In the genomic region with DNA sequence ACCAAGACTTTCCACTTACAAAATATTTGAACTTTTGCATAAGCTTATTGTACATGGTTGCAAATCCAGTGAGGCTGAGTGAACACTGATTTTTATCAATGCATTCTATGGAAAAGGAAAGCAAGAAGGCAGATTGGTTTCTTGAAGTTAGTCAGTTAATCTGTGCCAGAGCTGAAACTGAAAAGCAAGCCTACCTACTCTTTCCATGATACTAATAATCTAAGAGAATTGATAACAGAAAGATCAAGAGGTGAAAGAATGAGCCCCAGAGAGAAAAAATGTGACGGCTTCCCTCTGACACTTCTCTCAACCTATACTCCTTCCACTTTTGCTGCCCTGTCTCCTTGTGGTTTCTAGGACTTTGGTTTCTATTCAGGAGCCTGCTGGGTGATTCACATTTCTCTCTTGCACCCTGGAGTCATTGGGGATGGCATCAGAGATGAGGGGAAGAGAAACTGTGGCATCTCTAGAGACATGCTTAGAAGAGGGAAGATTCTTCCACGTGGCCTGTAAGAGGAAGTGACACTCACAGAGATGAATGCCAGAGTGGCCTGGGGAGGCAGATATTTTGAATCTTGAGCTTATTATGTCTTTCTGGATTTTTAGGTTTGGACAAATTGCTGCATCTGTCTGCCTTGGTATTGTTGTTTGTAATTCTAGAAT, we compare ENCODE assay signal across 11 cellular contexts.
DNase-seq lines count a peak whose midpoint lies in the region; ATAC-seq and TF ChIP-seq lines count a peak whose summit lies in the region.
"Had no signal": no experiment of that assay in that cellular context is flagged by ENCODE, and none has a peak within 500 bp of the region (broad histone marks: within the 10 kb centered on the region; RNA-seq: fewer than 3 reads in every experiment).

No MANE protein-coding gene starts in this region.

- no peaks in the 10 kb centered on the region for H3F3A ChIP-seq in neural progenitor cell (ENCODE audit: low read depth)

- DNase-seq in nephron progenitor cell = no peak
- no peak for DNase-seq in heart left ventricle
- no peak for DNase-seq in neural progenitor cell (ENCODE audit: low spot score)
- DNase-seq in left ventricle myocardium inferior = no peak
- no peak for DNase-seq in HEK293T (ENCODE audit: extremely low spot score)
- DNase-seq: activated T-cell treated with anti-CD3 and anti-CD28 coated beads, Interleukin-2, amount 50 U/mL, for 72 hours; stimulated activated naive CD8-positive, alpha-beta T cell treated with anti-CD3 and anti-CD28 coated beads, Interleukin-15, Interleukin-2, amounts not matched to agents 100 U/mL and 50 U/mL, for 24 hours had no signal

- no peaks in the 10 kb centered on the region for H3K79me2 ChIP-seq in neural progenitor cell (ENCODE audit: low read depth)

- H3K36me3 Mint-ChIP-seq in nephron progenitor cell (ENCODE audit: low read depth) (peaks cover 11% of the 10 kb centered on the region), neural progenitor cell (no peaks in the 10 kb centered on the region)

- H3K4me1 ChIP-seq in heart left ventricle = no peaks in the 10 kb centered on the region
- no peaks in the 10 kb centered on the region for H3K4me1 ChIP-seq in neural progenitor cell
- no peaks in the 10 kb centered on the region for H3K4me1 ChIP-seq in left ventricle myocardium inferior

- TF ChIP-seq CTCF in nephron progenitor cell (IDR thresholded peaks at IDR 0.05) = no peak
- TF ChIP-seq CTCF in heart left ventricle (IDR thresholded peaks at IDR 0.05) = no peak
- no peak for TF ChIP-seq CTCF in neural progenitor cell (IDR thresholded peaks at IDR 0.05)
- TF ChIP-seq CTCF in left ventricle myocardium inferior (IDR thresholded peaks at IDR 0.05; ENCODE audit: borderline replicate concordance) = no peak

- TF ChIP-seq POLR2A in heart left ventricle (IDR thresholded peaks at IDR 0.05) = no peak

- H3K9me3 Mint-ChIP-seq in nephron progenitor cell (peaks cover 12% of the 10 kb centered on the region), neural progenitor cell (no peaks in the 10 kb centered on the region)
- H3K9me3 Mint-ChIP-seq: activated T-cell treated with anti-CD3 and anti-CD28 coated beads, Interleukin-2, amount 50 U/mL, for 72 hours; dendritic cell treated with granulocyte-macrophage colony-stimulating factor and Interleukin-4, amounts not matched to agents 40 ng/mL and 50 ng/mL, for 4 days had no signal

- ATAC-seq in GM18870 (IDR thresholded peaks at IDR 0.05; ENCODE audit: unreplicated experiment) = peak; percentile 94
- ATAC-seq in HG02610 (IDR thresholded peaks at IDR 0.05; ENCODE audit: unreplicated experiment) = peak; percentile 84
- peak; percentile 41 for ATAC-seq in HG03575 (IDR thresholded peaks at IDR 0.05; ENCODE audit: extremely low read depth, insufficient number of reproducible peaks, low FRiP score, unreplicated experiment)
- no peak for ATAC-seq in heart left ventricle
- ATAC-seq: activated T-cell treated with anti-CD3 and anti-CD28 coated beads, Interleukin-2, amount 50 U/mL, for 72 hours; stimulated activated naive CD8-positive, alpha-beta T cell treated with anti-CD3 and anti-CD28 coated beads, Interleukin-15, Interleukin-2, amounts not matched to agents 100 U/mL and 50 U/mL, for 24 hours had no signal

- H3K4me2 ChIP-seq in neural progenitor cell = no peak overlapping the region

- H3K27me3 Mint-ChIP-seq in nephron progenitor cell (ENCODE audit: low read depth, poor library complexity) = no peaks in the 10 kb centered on the region
- no peaks in the 10 kb centered on the region for H3K27me3 Mint-ChIP-seq in neural progenitor cell (ENCODE audit: insufficient read depth, low read depth)
- H3K27me3 Mint-ChIP-seq: dendritic cell treated with granulocyte-macrophage colony-stimulating factor and Interleukin-4, amounts not matched to agents 40 ng/mL and 50 ng/mL, for 4 days had no signal

- H3K36me3 ChIP-seq in heart left ventricle = no peaks in the 10 kb centered on the region
- H3K36me3 ChIP-seq in neural progenitor cell = no peaks in the 10 kb centered on the region
- no peaks in the 10 kb centered on the region for H3K36me3 ChIP-seq in left ventricle myocardium inferior

- no peaks in the 10 kb centered on the region for H4K20me1 ChIP-seq in neural progenitor cell (ENCODE audit: low read depth)

- H3K4me3 Mint-ChIP-seq in nephron progenitor cell (no peak overlapping the region), neural progenitor cell (no peak overlapping the region)
- H3K4me3 Mint-ChIP-seq: activated T-cell treated with anti-CD3 and anti-CD28 coated beads, Interleukin-2, amount 50 U/mL, for 72 hours; dendritic cell treated with granulocyte-macrophage colony-stimulating factor and Interleukin-4, amounts not matched to agents 40 ng/mL and 50 ng/mL, for 4 days had no signal

- POLR2A ChIA-PET in HEK293T (lab: Yijun Ruan, JAX) = no interaction called here

- CTCF ChIA-PET in HEK293T (lab: Yijun Ruan, JAX) = no interaction called here

- H3K4me1 Mint-ChIP-seq in nephron progenitor cell = peaks cover 13% of the 10 kb centered on the region
- H3K4me1 Mint-ChIP-seq in neural progenitor cell = peaks cover 7% of the 10 kb centered on the region

- peak overlapping the region; percentile 23 for H3K27ac Mint-ChIP-seq in nephron progenitor cell
- H3K27ac Mint-ChIP-seq in neural progenitor cell = no peak overlapping the region
- H3K27ac Mint-ChIP-seq: activated T-cell treated with anti-CD3 and anti-CD28 coated beads, Interleukin-2, amount 50 U/mL, for 72 hours; dendritic cell treated with granulocyte-macrophage colony-stimulating factor and Interleukin-4, amounts not matched to agents 40 ng/mL and 50 ng/mL, for 4 days had no signal

- H3K27me3 ChIP-seq in heart left ventricle (no peaks in the 10 kb centered on the region), neural progenitor cell (no peaks in the 10 kb centered on the region), left ventricle myocardium inferior (ENCODE audit: low read depth) (no peaks in the 10 kb centered on the region)

- intact Hi-C loops in heart left ventricle (cut with DNase I) = no loop called here
- intact Hi-C loops in left ventricle myocardium inferior (cut with micrococcal nuclease) = no loop called here

- no peak overlapping the region for H3K27ac ChIP-seq in heart left ventricle
- H3K27ac ChIP-seq in neural progenitor cell = no peak overlapping the region
- H3K27ac ChIP-seq in left ventricle myocardium inferior (replicated peaks) = no peak overlapping the region

- 30 to 36% (median 32%) methylated on average over 2 of the region's 2 CpGs for WGBS in heart left ventricle, 4 donors

- H2AFZ ChIP-seq in neural progenitor cell (replicated peaks) = no peak overlapping the region

- H3K9me3 ChIP-seq in heart left ventricle = peaks cover 0 to 6% (median 0%) of the 10 kb centered on the region in 12 donors
- H3K9me3 ChIP-seq in neural progenitor cell (ENCODE audit: low read depth) = no peaks in the 10 kb centered on the region
- H3K9me3 ChIP-seq in left ventricle myocardium inferior (replicated peaks) = peaks cover 8% of the 10 kb centered on the region

- no peak overlapping the region for H3K9ac ChIP-seq in neural progenitor cell

- H3K4me3 ChIP-seq in heart left ventricle (no peak overlapping the region), neural progenitor cell (no peak overlapping the region), left ventricle myocardium inferior (no peak overlapping the region)

TF ChIP-seq in HEK293T, 16 proteins besides CTCF, POLR2A, EP300 and RAD21:
- TF ChIP-seq LEF1 (IDR thresholded peaks at IDR 0.05; ENCODE audit: borderline replicate concordance) = no peak
- no peak for TF ChIP-seq HDGF (IDR thresholded peaks at IDR 0.05; ENCODE audit: borderline replicate concordance)
- TF ChIP-seq FOXM1 (IDR thresholded peaks at IDR 0.05; ENCODE audit: borderline replicate concordance) = no peak
- no peak for TF ChIP-seq TARDBP (IDR thresholded peaks at IDR 0.05)
- TF ChIP-seq SP1 (IDR thresholded peaks at IDR 0.05) = no peak
- no peak for TF ChIP-seq CTBP1 (IDR thresholded peaks at IDR 0.05; ENCODE audit: borderline replicate concordance)
- no peak for TF ChIP-seq BHLHE40 (IDR thresholded peaks at IDR 0.05; ENCODE audit: borderline replicate concordance)
- TF ChIP-seq L3MBTL2 (conservative IDR thresholded peaks at IDR 0.05) = no peak
- TF ChIP-seq FOXA1 (IDR thresholded peaks at IDR 0.05) = no peak
- no peak for TF ChIP-seq ZNF384 (IDR thresholded peaks at IDR 0.05)
- TF ChIP-seq SUZ12 (IDR thresholded peaks at IDR 0.05) = no peak
- no peak for TF ChIP-seq NFRKB (IDR thresholded peaks at IDR 0.05)
- no peak for TF ChIP-seq FOXK2 (IDR thresholded peaks at IDR 0.05)
- TF ChIP-seq, protein P1, sequence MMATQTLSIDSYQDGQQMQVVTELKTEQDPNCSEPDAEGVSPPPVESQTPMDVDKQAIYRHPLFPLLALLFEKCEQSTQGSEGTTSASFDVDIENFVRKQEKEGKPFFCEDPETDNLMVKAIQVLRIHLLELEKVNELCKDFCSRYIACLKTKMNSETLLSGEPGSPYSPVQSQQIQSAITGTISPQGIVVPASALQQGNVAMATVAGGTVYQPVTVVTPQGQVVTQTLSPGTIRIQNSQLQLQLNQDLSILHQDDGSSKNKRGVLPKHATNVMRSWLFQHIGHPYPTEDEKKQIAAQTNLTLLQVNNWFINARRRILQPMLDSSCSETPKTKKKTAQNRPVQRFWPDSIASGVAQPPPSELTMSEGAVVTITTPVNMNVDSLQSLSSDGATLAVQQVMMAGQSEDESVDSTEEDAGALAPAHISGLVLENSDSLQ (IDR thresholded peaks at IDR 0.05) = no peak

Comparison
In these comparisons a context has a peak if more than half of its experiments do, and no peak if none do; other contexts are left out.
1. ATAC-seq: peak in GM18870 (single experiment), HG02610 (single experiment) and HG03575 (single experiment); none in heart left ventricle (0 of 4).